In the genomic region with DNA sequence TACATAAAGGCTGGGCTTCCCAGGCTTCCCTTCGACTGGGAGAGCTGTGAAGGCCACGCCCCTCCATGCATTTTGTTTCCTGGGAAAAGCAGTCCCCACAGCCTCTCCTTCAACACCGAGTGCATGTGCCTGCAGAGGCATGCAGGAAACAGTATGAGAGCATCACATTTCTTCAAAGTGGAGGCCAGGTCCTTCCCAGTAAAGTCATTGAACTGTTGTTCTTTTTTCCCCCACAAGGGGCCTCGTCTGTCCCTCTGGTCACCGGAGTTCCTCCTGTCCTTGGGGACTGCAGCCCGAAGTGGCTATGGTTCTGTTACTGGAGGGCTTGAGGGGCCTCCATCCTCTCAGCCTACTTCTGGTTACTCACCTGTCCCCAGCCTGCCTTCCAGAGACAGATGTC, we compare ENCODE assay signal across 25 cellular contexts. TPM values are rescaled to one million over a fixed set of nuclear protein-coding genes. Genes with fewer than 3 reads are reported as not detected.
DNase-seq lines count a peak whose midpoint lies in the region; ATAC-seq and TF ChIP-seq lines count a peak whose summit lies in the region.
"Had no signal": no experiment of that assay in that cellular context is flagged by ENCODE, and none has a peak within 500 bp of the region (broad histone marks: within the 10 kb centered on the region; RNA-seq: fewer than 3 reads in every experiment).

No MANE protein-coding gene starts in this region.

- no peaks in the 10 kb centered on the region for H3K9me3 ChIP-seq in PC-3 (ENCODE audit: low read length)
- H3K9me3 ChIP-seq: upper lobe of right lung had no signal

- TF ChIP-seq CTCF in PC-3 (conservative IDR thresholded peaks at IDR 0.05; ENCODE audit: low read depth, low read length) (peak; percentile 33; the same call in 1 of the 2 replicates), endothelial cell (IDR thresholded peaks at IDR 0.05; ENCODE audit: unreplicated experiment) (peak; percentile 28), type B pancreatic cell (conservative IDR thresholded peaks at IDR 0.05) (peak; percentile 42)

- no peak overlapping the region for H3K4me2 ChIP-seq in PC-3 (ENCODE audit: low read length)

- DNase-seq in DMS53 (lab: John Stamatoyannopoulos, UW) (peak; percentile 22), DMS53 treated with DMSO at 0.1 percent for 48 hours (lab: John Stamatoyannopoulos, UW; ENCODE audit: unreplicated experiment) (no peak), PC-3 (peak; percentile 11), endothelial cell (ENCODE audit: low spot score) (peak; percentile 17), type B pancreatic cell (ENCODE audit: extremely low spot score, unreplicated experiment) (no peak), activated gamma-delta T cell treated with Interleukin-2 at 50 U/mL for 16 hours (no peak)
- DNase-seq: activated CD4-positive, alpha-beta T cell treated with anti-CD3 and anti-CD28 coated beads for 48 hours; activated naive CD8-positive, alpha-beta T cell treated with anti-CD3 and anti-CD28 coated beads, Interleukin-2, amount 50 U/mL, for 24 hours; DMS79 treated with DMSO at 0.1 percent for 48 hours; foreskin keratinocyte; GM23248; hypothalamus; IMR-90; MM.1S; natural killer cell; NCI-H345; stimulated activated CD4-positive, alpha-beta T cell treated with anti-CD3 and anti-CD28 coated beads, Interleukin-2, amount 100 ng/mL, for 48 hours; upper lobe of right lung had no signal

- no peaks in the 10 kb centered on the region for H4K20me1 ChIP-seq in PC-3 (ENCODE audit: low read length)

- H3K27me3 ChIP-seq in PC-3 (ENCODE audit: low read length), result no peaks in the 10 kb centered on the region
- H3K27me3 ChIP-seq: foreskin keratinocyte, upper lobe of right lung had no signal

- H3K4me3 ChIP-seq in PC-3 (ENCODE audit: low read length), result no peak overlapping the region
- H3K4me3 ChIP-seq: GM23248, upper lobe of right lung had no signal

- H3K4me1 Mint-ChIP-seq in endothelial cell (ENCODE audit: unreplicated experiment) (no peaks in the 10 kb centered on the region), type B pancreatic cell (ENCODE audit: unreplicated experiment) (peaks cover 14% of the 10 kb centered on the region)
- H3K4me1 Mint-ChIP-seq: activated naive CD8-positive, alpha-beta T cell treated with anti-CD3 and anti-CD28 coated beads, Interleukin-2, amount 50 U/mL, for 24 hours; CD14-positive monocyte; memory B cell; natural killer cell had no signal

- no peaks in the 10 kb centered on the region for H3F3A ChIP-seq in PC-3 (ENCODE audit: low read length, unreplicated experiment)

- H3K9me3 Mint-ChIP-seq in endothelial cell (ENCODE audit: unreplicated experiment) (no peaks in the 10 kb centered on the region), type B pancreatic cell (no peaks in the 10 kb centered on the region)
- H3K9me3 Mint-ChIP-seq: activated naive CD8-positive, alpha-beta T cell treated with anti-CD3 and anti-CD28 coated beads, Interleukin-2, amount 50 U/mL, for 24 hours; memory B cell; natural killer cell; stimulated activated naive CD8-positive, alpha-beta T cell treated with anti-CD3 and anti-CD28 coated beads, Interleukin-15, Interleukin-2, amounts not matched to agents 100 ng/mL and 50 ng/mL, for 24 hours had no signal

- no peaks in the 10 kb centered on the region for H3K9me2 ChIP-seq in PC-3 (replicated peaks; ENCODE audit: low read length)

- BruUV-seq in PC-3 (replicated peaks; lab: Mats Ljungman, UMichigan), result no TSS peak

- no peak overlapping the region for H3K27ac ChIP-seq in PC-3 (ENCODE audit: low read length)
- H3K27ac ChIP-seq: foreskin keratinocyte, GM23248, upper lobe of right lung had no signal

- no peaks in the 10 kb centered on the region for H3K36me3 Mint-ChIP-seq in endothelial cell (ENCODE audit: low read depth, unreplicated experiment)
- H3K36me3 Mint-ChIP-seq in type B pancreatic cell, result no peaks in the 10 kb centered on the region
- H3K36me3 Mint-ChIP-seq: CD14-positive monocyte, memory B cell, natural killer cell had no signal

- no peaks in the 10 kb centered on the region for H3K36me3 ChIP-seq in PC-3 (ENCODE audit: low read depth, low read length)
- H3K36me3 ChIP-seq: upper lobe of right lung had no signal

- no peaks in the 10 kb centered on the region for H3K79me2 ChIP-seq in PC-3 (ENCODE audit: low read length)

- no peak for ATAC-seq in PC-3
- no peak for ATAC-seq in GM21381 (IDR thresholded peaks at IDR 0.05; ENCODE audit: unreplicated experiment)
- ATAC-seq in GM18907 (IDR thresholded peaks at IDR 0.05; ENCODE audit: unreplicated experiment), result no peak
- ATAC-seq: activated naive CD8-positive, alpha-beta T cell treated with anti-CD3 and anti-CD28 coated beads, Interleukin-2, amount 50 U/mL, for 24 hours; foreskin keratinocyte; natural killer cell; upper lobe of right lung had no signal

- no peaks in the 10 kb centered on the region for H3K4me1 ChIP-seq in PC-3 (ENCODE audit: insufficient read depth, low read length)
- H3K4me1 ChIP-seq: foreskin keratinocyte, upper lobe of right lung had no signal

- H3K27me3 Mint-ChIP-seq in endothelial cell (ENCODE audit: unreplicated experiment) (no peaks in the 10 kb centered on the region), type B pancreatic cell (no peaks in the 10 kb centered on the region)
- H3K27me3 Mint-ChIP-seq: activated naive CD8-positive, alpha-beta T cell treated with anti-CD3 and anti-CD28 coated beads, Interleukin-2, amount 50 U/mL, for 24 hours; memory B cell; stimulated activated naive CD8-positive, alpha-beta T cell treated with anti-CD3 and anti-CD28 coated beads, Interleukin-15, Interleukin-2, amounts not matched to agents 100 ng/mL and 50 ng/mL, for 24 hours had no signal

- H2AFZ ChIP-seq in PC-3 (ENCODE audit: low read length), result no peak overlapping the region
- H2AFZ ChIP-seq: GM23248 had no signal

- H3K27ac Mint-ChIP-seq in endothelial cell (ENCODE audit: unreplicated experiment), result no peak overlapping the region
- H3K27ac Mint-ChIP-seq in type B pancreatic cell, result no peak overlapping the region
- H3K27ac Mint-ChIP-seq: activated naive CD8-positive, alpha-beta T cell treated with anti-CD3 and anti-CD28 coated beads, Interleukin-2, amount 50 U/mL, for 24 hours; brain; CD14-positive monocyte; memory B cell; natural killer cell; stimulated activated naive CD8-positive, alpha-beta T cell treated with anti-CD3 and anti-CD28 coated beads, Interleukin-15, Interleukin-2, amounts not matched to agents 100 ng/mL and 50 ng/mL, for 24 hours had no signal

- POLR2A ChIA-PET in PC-3 (lab: Charles Lee; ENCODE audit: unreplicated experiment), result no interaction called here

- H3K4me3 Mint-ChIP-seq in endothelial cell (ENCODE audit: unreplicated experiment) (no peak overlapping the region), type B pancreatic cell (no peak overlapping the region)
- H3K4me3 Mint-ChIP-seq: activated naive CD8-positive, alpha-beta T cell treated with anti-CD3 and anti-CD28 coated beads, Interleukin-2, amount 50 U/mL, for 24 hours; brain; CD14-positive monocyte; memory B cell; natural killer cell; stimulated activated naive CD8-positive, alpha-beta T cell treated with anti-CD3 and anti-CD28 coated beads, Interleukin-15, Interleukin-2, amounts not matched to agents 100 ng/mL and 50 ng/mL, for 24 hours had no signal

- no peak overlapping the region for H3K9ac ChIP-seq in PC-3 (ENCODE audit: low read length)
- H3K9ac ChIP-seq: GM23248 had no signal

- CTCF ChIA-PET in PC-3 (lab: Charles Lee), result no interaction called here

- intact Hi-C loops in PC-3 (cut with micrococcal nuclease), result no loop called here

RNA-seq across cellular contexts. Expression of gene RAI2, which starts 56.0 kb away (rescaled TPM):
- total RNA-seq in PC-3 (2014; rRNA removed) (0.66 and 2.1 TPM in 2 replicates), endothelial cell (ENCODE audit: unreplicated experiment) (7.0 TPM), type B pancreatic cell (ENCODE audit: low replicate concordance) (5.7 and 7.9 TPM in 2 replicates)
- total RNA-seq: foreskin keratinocyte, GM23248, IMR-90, natural killer cell, RPMI7951 had no signal

Comparison
In these comparisons a context has a peak if more than half of its experiments do, and no peak if none do; other contexts are left out.
1. DNase-seq: peak in DMS53 (single experiment), PC-3 (single experiment) and endothelial cell (single experiment); none in DMS53 treated with DMSO at 0.1 percent for 48 hours (single experiment), type B pancreatic cell (single experiment) and activated gamma-delta T cell treated with Interleukin-2 at 50 U/mL for 16 hours (single experiment).
2. Peak in every context shown above with its lines, with median percentiles within 50 percentile points of each other: CTCF ChIP-seq.